12 cellular contexts compared by ENCODE assay signal in genomic region chr5:6504677-6505414, GRCh38. TPM values are rescaled to one million over a fixed set of nuclear protein-coding genes. Genes with fewer than 3 reads are reported as not detected.
A peak's percentile ranks its signal among the peaks of the same experiment; 100 is the strongest.
DNase-seq lines count a peak whose midpoint lies in the region; ATAC-seq, FAIRE-seq and TF ChIP-seq lines count a peak whose summit lies in the region.
"Had no signal": no experiment of that assay in that cellular context is flagged by ENCODE, and none has a peak within 500 bp of the region (broad histone marks: within the 10 kb centered on the region; RNA-seq: fewer than 3 reads in every experiment).

No MANE protein-coding gene starts in this region.

- FAIRE-seq in kidney (lab: Jason Lieb, UNC), result no peak

- no peak overlapping the region for H3K27ac Mint-ChIP-seq in chondrocyte (ENCODE audit: unreplicated experiment)

- H3K4me1 Mint-ChIP-seq in chondrocyte (ENCODE audit: low read depth), result no peaks in the 10 kb centered on the region

- ATAC-seq in GM21619 (IDR thresholded peaks at IDR 0.05; ENCODE audit: unreplicated experiment) (no peak), HG03139 (IDR thresholded peaks at IDR 0.05; ENCODE audit: unreplicated experiment) (no peak)

- in situ Hi-C loops in ACHN (cut with HindIII; ENCODE audit: low pct_ligation_motif_present, low pct_unique_long_range_greater_than_20kb, low sequenced_read_pairs), result no loop called here

- CTCF ChIA-PET in HEK293 (lab: Yijun Ruan, JAX), result no interaction called here

- H3K4me1 ChIP-seq in HEK293 (ENCODE audit: control insufficient read depth, insufficient read depth, low read length) (no peaks in the 10 kb centered on the region), kidney (ENCODE audit: control insufficient read depth in 1 of 2, insufficient read depth in 1 of 2, low read depth in 1 of 2, low read length in 2 of 2) (no peaks in the 10 kb centered on the region)
- H3K4me1 ChIP-seq: BLaER1, parathyroid adenoma had no signal

- intact Hi-C loops in kidney (cut with DNase I), result no loop called here

- no peak overlapping the region for H3K4me3 Mint-ChIP-seq in chondrocyte (ENCODE audit: unreplicated experiment)

- peaks cover 6% of the 10 kb centered on the region for H3K9me3 Mint-ChIP-seq in chondrocyte (ENCODE audit: low read depth)

- H3K27ac ChIP-seq in HEK293 (ENCODE audit: extremely low read depth, low read depth, low read length), result no peak overlapping the region
- no peak overlapping the region for H3K27ac ChIP-seq in kidney (ENCODE audit: low read depth in 2 of 2, low read length in 2 of 2)
- H3K27ac ChIP-seq: BLaER1, brain microvascular endothelial cell, parathyroid adenoma had no signal

- H3K9me3 ChIP-seq in HEK293 (ENCODE audit: control insufficient read depth, insufficient read depth, low read depth, low read length) (no peaks in the 10 kb centered on the region), kidney (ENCODE audit: control insufficient read depth in 1 of 2, low read length in 2 of 2) (no peaks in the 10 kb centered on the region)

- peak; percentile 91 for DNase-seq in A172 (ENCODE audit: low spot score)
- peak; percentile 73 for DNase-seq in NCI-H524 treated with DMSO at 0.1 percent for 48 hours (lab: John Stamatoyannopoulos, UW)
- DNase-seq in chondrocyte (ENCODE audit: low spot score), result peak; percentile 64
- no peak for DNase-seq in ACHN
- DNase-seq in kidney, result no peak
- DNase-seq: brain microvascular endothelial cell, NCI-H446 had no signal

- POLR2A ChIA-PET in HEK293 (lab: Yijun Ruan, JAX), result no interaction called here

- no peaks in the 10 kb centered on the region for H3K27me3 Mint-ChIP-seq in chondrocyte (ENCODE audit: low read depth)

- H3K9ac ChIP-seq in kidney (ENCODE audit: low read length in 2 of 2), result no peak overlapping the region
- H3K9ac ChIP-seq: BLaER1, parathyroid adenoma had no signal

- no peaks in the 10 kb centered on the region for H3K36me3 Mint-ChIP-seq in chondrocyte (ENCODE audit: low read depth)

- H3K36me3 ChIP-seq in HEK293 (ENCODE audit: control insufficient read depth in 2 of 2, insufficient read depth in 1 of 2, low read length in 2 of 2), result no peaks in the 10 kb centered on the region
- no peaks in the 10 kb centered on the region for H3K36me3 ChIP-seq in kidney (ENCODE audit: control insufficient read depth in 1 of 2, insufficient read depth in 2 of 2, low read length in 2 of 2)
- H3K36me3 ChIP-seq: BLaER1, brain microvascular endothelial cell had no signal

- H3K4me3 ChIP-seq in HEK293 (ENCODE audit: low read depth, low read length) (no peak overlapping the region), kidney (ENCODE audit: low read length in 2 of 2) (no peak overlapping the region)
- H3K4me3 ChIP-seq: BLaER1 had no signal

- TF ChIP-seq CTCF in HEK293 (tag by site-specific recombination; IDR thresholded peaks at IDR 0.05), result no peak
- TF ChIP-seq CTCF in chondrocyte (IDR thresholded peaks at IDR 0.05), result no peak
- TF ChIP-seq CTCF in kidney (IDR thresholded peaks at IDR 0.05; ENCODE audit: borderline replicate concordance, extremely low read depth, insufficient read depth), result no peak

TF ChIP-seq in HEK293, 187 proteins besides CTCF, POLR2A, EP300 and RAD21:
- TF ChIP-seq ZNF398 (tag by site-specific recombination; IDR thresholded peaks at IDR 0.05) (no peak), PRDM6 (tag by site-specific recombination; IDR thresholded peaks at IDR 0.05) (peak; percentile 21; the same call in 1 of the 2 replicates), GLIS2 (tag by site-specific recombination; IDR thresholded peaks at IDR 0.05) (0 out of 2 replicates have a peak, but pooled peaks have one; percentile 12)

RNA-seq across cellular contexts. Expression of gene UBE2QL1, which starts 56.2 kb away (rescaled TPM):
- total RNA-seq in A172 (2014; rRNA removed; shearing (Covaris generic)), result 0.65 and 1.9 TPM in 2 replicates
- total RNA-seq in chondrocyte (0.17 to 0.36 TPM (median 0.31 TPM) in 3 replicates), kidney (0.31 TPM)
- polyA plus RNA-seq in kidney (ENCODE audit: insufficient read depth, low read depth, low replicate concordance), result 4.8 TPM

Comparison
In these comparisons a context has a peak if more than half of its experiments do, and no peak if none do; other contexts are left out.
1. DNase-seq: peak in A172 (single experiment), NCI-H524 treated with DMSO at 0.1 percent for 48 hours (single experiment) and chondrocyte (single experiment); none in ACHN (single experiment) and kidney (single experiment).